36 cellular contexts compared by ENCODE assay signal in the genomic region with DNA sequence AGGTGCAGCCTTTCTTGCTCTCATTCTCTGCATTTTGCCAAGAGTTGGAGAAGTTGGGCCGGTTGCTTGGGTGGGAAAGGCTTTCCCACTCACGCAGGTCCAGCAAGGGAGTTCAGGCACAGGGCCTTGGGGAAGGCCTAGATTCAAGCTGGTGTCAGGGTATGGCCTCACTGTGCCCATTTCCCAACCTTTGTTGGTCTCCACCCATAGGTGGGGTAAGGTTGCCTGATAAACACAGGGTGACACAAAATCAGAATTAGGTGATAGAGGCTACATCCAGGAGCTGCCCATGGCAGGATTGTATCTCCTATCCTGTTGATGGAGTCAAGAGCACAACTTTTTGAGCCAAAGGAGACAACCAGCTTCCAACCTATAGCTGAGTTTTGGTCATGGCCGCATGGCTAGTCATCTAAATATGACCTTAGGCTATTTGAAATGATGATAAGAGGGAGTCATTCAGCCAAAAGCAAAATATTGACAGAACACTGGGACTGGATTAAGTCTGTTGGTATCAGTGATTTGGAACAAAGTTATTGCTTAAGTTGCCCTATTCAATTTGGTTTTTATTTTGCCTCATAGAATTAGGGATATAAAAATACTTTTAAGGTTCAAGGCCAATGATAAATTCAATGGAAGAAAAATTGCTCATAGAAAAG. TPM values are rescaled to one million over a fixed set of nuclear protein-coding genes. Genes with fewer than 3 reads are reported as not detected.
"Had no signal": no experiment of that assay in that cellular context is flagged by ENCODE, and none has a peak within 500 bp of the region (broad histone marks: within the 10 kb centered on the region; RNA-seq: fewer than 3 reads in every experiment).

No MANE protein-coding gene starts in this region.

- H3K27ac Mint-ChIP-seq: activated CD4-positive, alpha-beta memory T cell treated with anti-CD3 and anti-CD28 coated beads for 36 hours; activated CD4-positive, alpha-beta T cell treated with anti-CD3 and anti-CD28 coated beads for 36 hours; activated CD4-positive, alpha-beta T cell treated with anti-CD3 and anti-CD28 coated beads, Interleukin-2, amount 10 ng/mL, durations not matched to agents 24 days and 14 days; activated CD8-positive, alpha-beta memory T cell treated with anti-CD3 and anti-CD28 coated beads, Interleukin-2, amount 10 ng/mL, durations not matched to agents 7 days and 5 days; activated CD8-positive, alpha-beta T cell treated with anti-CD3 and anti-CD28 coated beads, Interleukin-2, amount 10 ng/mL, durations not matched to agents 7 days and 5 days; activated naive CD4-positive, alpha-beta T cell treated with anti-CD3 and anti-CD28 coated beads for 36 hours; activated naive CD4-positive, alpha-beta T cell treated with anti-CD3 and anti-CD28 coated beads, Interleukin-2, amount 50 U/mL, for 24 hours; activated naive CD8-positive, alpha-beta T cell treated with anti-CD3 and anti-CD28 coated beads for 36 hours; activated naive CD8-positive, alpha-beta T cell treated with anti-CD3 and anti-CD28 coated beads, Interleukin-2, amount 50 U/mL, for 24 hours; activated T-helper 1 cell treated with anti-CD3 and anti-CD28 coated beads, Interleukin-12 subunit alpha, Interleukin-12 subunit beta, Interleukin-2, Interleukin-4 antibody, amounts not matched to agents 30 ng/mL and 10 ng/mL and 1 ng/mL, durations not matched to agents 14 hours and 24 hours and 36 hours; activated T-helper 2 cell treated with anti-CD3 and anti-CD28 coated beads, Interferon-gamma antibody, Interleukin-2, Interleukin-4, amounts not matched to agents 10 μg/mL and 5 μg/mL and 100 μg/mL, durations not matched to agents 14 hours and 24 hours and 36 hours; endodermal cell; T-helper 17 cell had no signal

- H3K9me3 ChIP-seq: adrenal gland, body of pancreas had no signal

- H3K4me3 Mint-ChIP-seq: activated CD4-positive, alpha-beta memory T cell treated with anti-CD3 and anti-CD28 coated beads for 36 hours; activated CD4-positive, alpha-beta T cell treated with anti-CD3 and anti-CD28 coated beads for 36 hours; activated CD4-positive, alpha-beta T cell treated with anti-CD3 and anti-CD28 coated beads, Interleukin-2, amount 10 ng/mL, durations not matched to agents 24 days and 14 days; activated CD8-positive, alpha-beta memory T cell treated with anti-CD3 and anti-CD28 coated beads, Interleukin-2, amount 10 ng/mL, durations not matched to agents 7 days and 5 days; activated CD8-positive, alpha-beta T cell treated with anti-CD3 and anti-CD28 coated beads, Interleukin-2, amount 10 ng/mL, durations not matched to agents 7 days and 5 days; activated naive CD4-positive, alpha-beta T cell treated with anti-CD3 and anti-CD28 coated beads for 36 hours; activated naive CD4-positive, alpha-beta T cell treated with anti-CD3 and anti-CD28 coated beads, Interleukin-2, amount 50 U/mL, for 24 hours; activated naive CD8-positive, alpha-beta T cell treated with anti-CD3 and anti-CD28 coated beads for 36 hours; activated naive CD8-positive, alpha-beta T cell treated with anti-CD3 and anti-CD28 coated beads, Interleukin-2, amount 50 U/mL, for 24 hours; activated T-helper 1 cell treated with anti-CD3 and anti-CD28 coated beads, Interleukin-12 subunit alpha, Interleukin-12 subunit beta, Interleukin-2, Interleukin-4 antibody, amounts not matched to agents 30 ng/mL and 10 ng/mL and 1 ng/mL, durations not matched to agents 14 hours and 24 hours and 36 hours; endodermal cell; T-helper 17 cell had no signal

- H3K27ac ChIP-seq: body of pancreas had no signal

- H3K4me3 ChIP-seq: adrenal gland, body of pancreas had no signal

- DNase-seq: activated CD4-positive, alpha-beta memory T cell treated with anti-CD3 and anti-CD28 coated beads for 36 hours; activated CD4-positive, alpha-beta T cell treated with anti-CD3 and anti-CD28 coated beads for 36 hours; activated CD4-positive, alpha-beta T cell treated with anti-CD3 and anti-CD28 coated beads, Interleukin-2, amount 10 ng/mL, durations not matched to agents 24 days and 14 days; activated CD4-positive, CD25-positive, alpha-beta regulatory T cell; activated CD4-positive, CD25-positive, alpha-beta regulatory T cell treated with anti-CD3 and anti-CD28 coated beads, Interleukin-2, amount 50 U/mL, for 72 hours; activated CD8-positive, alpha-beta memory T cell treated with anti-CD3 and anti-CD28 coated beads, Interleukin-2, amount 10 ng/mL, durations not matched to agents 7 days and 5 days; activated CD8-positive, alpha-beta memory T cell treated with anti-CD3 and anti-CD28 coated beads, Interleukin-2, amount 50 U/mL, for 4 hours; activated CD8-positive, alpha-beta T cell treated with anti-CD3 and anti-CD28 coated beads, Interleukin-2, amount 10 ng/mL, durations not matched to agents 7 days and 5 days; activated effector memory CD4-positive, alpha-beta T cell treated with anti-CD3 and anti-CD28 coated beads, Interleukin-2, amount 50 U/mL, for 16 hours; activated naive CD4-positive, alpha-beta T cell treated with anti-CD3 and anti-CD28 coated beads for 36 hours; activated naive CD8-positive, alpha-beta T cell treated with anti-CD3 and anti-CD28 coated beads for 36 hours; activated naive CD8-positive, alpha-beta T cell treated with anti-CD3 and anti-CD28 coated beads, Interleukin-2, amount 50 U/mL, for 24 hours; activated T-cell treated with anti-CD3 and anti-CD28 coated beads, Interleukin-2, amount 50 U/mL, for 1 hour; activated T-cell treated with anti-CD3 and anti-CD28 coated beads, Interleukin-2, amount 50 U/mL, for 48 hours; adrenal gland; amygdala; aorta; body of pancreas; caudate nucleus; cortex of kidney; dermis blood vessel endothelial cell; effector CD8-positive, alpha-beta T cell; endodermal cell; foreskin fibroblast; head of caudate nucleus; T-helper 1 cell; T-helper 17 cell had no signal

- H3K27me3 ChIP-seq: adrenal gland, body of pancreas had no signal

- H3K4me1 Mint-ChIP-seq: activated CD8-positive, alpha-beta memory T cell treated with anti-CD3 and anti-CD28 coated beads, Interleukin-2, amount 10 ng/mL, durations not matched to agents 7 days and 5 days; activated naive CD4-positive, alpha-beta T cell treated with anti-CD3 and anti-CD28 coated beads, Interleukin-2, amount 50 U/mL, for 24 hours; activated naive CD8-positive, alpha-beta T cell treated with anti-CD3 and anti-CD28 coated beads, Interleukin-2, amount 50 U/mL, for 24 hours; endodermal cell had no signal

- FAIRE-seq: colon, frontal cortex had no signal

- H3K27me3 Mint-ChIP-seq: activated CD4-positive, alpha-beta memory T cell treated with anti-CD3 and anti-CD28 coated beads for 36 hours; activated CD4-positive, alpha-beta T cell treated with anti-CD3 and anti-CD28 coated beads for 36 hours; activated CD4-positive, alpha-beta T cell treated with anti-CD3 and anti-CD28 coated beads, Interleukin-2, amount 10 ng/mL, durations not matched to agents 24 days and 14 days; activated CD8-positive, alpha-beta memory T cell treated with anti-CD3 and anti-CD28 coated beads, Interleukin-2, amount 10 ng/mL, durations not matched to agents 7 days and 5 days; activated naive CD4-positive, alpha-beta T cell treated with anti-CD3 and anti-CD28 coated beads, Interleukin-2, amount 50 U/mL, for 24 hours; activated naive CD8-positive, alpha-beta T cell treated with anti-CD3 and anti-CD28 coated beads for 36 hours; activated naive CD8-positive, alpha-beta T cell treated with anti-CD3 and anti-CD28 coated beads, Interleukin-2, amount 50 U/mL, for 24 hours; T-helper 17 cell had no signal

- ATAC-seq: activated CD4-positive, alpha-beta T cell treated with anti-CD3 and anti-CD28 coated beads for 36 hours; activated CD8-positive, alpha-beta memory T cell treated with anti-CD3 and anti-CD28 coated beads, Interleukin-2, amount 10 ng/mL, durations not matched to agents 7 days and 5 days; activated CD8-positive, alpha-beta T cell treated with anti-CD3 and anti-CD28 coated beads, Interleukin-2, amount 10 ng/mL, durations not matched to agents 7 days and 5 days; activated naive CD8-positive, alpha-beta T cell treated with anti-CD3 and anti-CD28 coated beads, Interleukin-2, amount 50 U/mL, for 24 hours; body of pancreas; esophagus mucosa; T-helper 17 cell had no signal

- H3K9me3 Mint-ChIP-seq: activated CD4-positive, alpha-beta memory T cell treated with anti-CD3 and anti-CD28 coated beads for 36 hours; activated CD4-positive, alpha-beta T cell treated with anti-CD3 and anti-CD28 coated beads, Interleukin-2, amount 10 ng/mL, durations not matched to agents 24 days and 14 days; activated naive CD4-positive, alpha-beta T cell treated with anti-CD3 and anti-CD28 coated beads for 36 hours; activated naive CD4-positive, alpha-beta T cell treated with anti-CD3 and anti-CD28 coated beads, Interleukin-2, amount 50 U/mL, for 24 hours; activated naive CD8-positive, alpha-beta T cell treated with anti-CD3 and anti-CD28 coated beads for 36 hours; activated naive CD8-positive, alpha-beta T cell treated with anti-CD3 and anti-CD28 coated beads, Interleukin-2, amount 50 U/mL, for 24 hours; activated T-helper 1 cell treated with anti-CD3 and anti-CD28 coated beads, Interleukin-12 subunit alpha, Interleukin-12 subunit beta, Interleukin-2, Interleukin-4 antibody, amounts not matched to agents 30 ng/mL and 10 ng/mL and 1 ng/mL, durations not matched to agents 14 hours and 24 hours and 36 hours; activated T-helper 2 cell treated with anti-CD3 and anti-CD28 coated beads, Interferon-gamma antibody, Interleukin-2, Interleukin-4, amounts not matched to agents 10 μg/mL and 5 μg/mL and 100 μg/mL, durations not matched to agents 14 hours and 24 hours and 36 hours; endodermal cell had no signal

RNA-seq across cellular contexts. Expression of a gene that starts 54.0 kb away (rescaled TPM):
- total RNA-seq: activated CD4-positive, alpha-beta memory T cell treated with anti-CD3 and anti-CD28 coated beads for 36 hours; activated CD4-positive, alpha-beta T cell treated with anti-CD3 and anti-CD28 coated beads for 36 hours; activated CD4-positive, alpha-beta T cell treated with anti-CD3 and anti-CD28 coated beads, Interleukin-2, amount 10 ng/mL, durations not matched to agents 24 days and 14 days; activated CD8-positive, alpha-beta memory T cell treated with anti-CD3 and anti-CD28 coated beads for 36 hours; activated CD8-positive, alpha-beta memory T cell treated with anti-CD3 and anti-CD28 coated beads, Interleukin-2, amount 10 ng/mL, durations not matched to agents 7 days and 5 days; activated CD8-positive, alpha-beta T cell treated with anti-CD3 and anti-CD28 coated beads, Interleukin-2, amount 10 ng/mL, durations not matched to agents 7 days and 5 days; activated naive CD4-positive, alpha-beta T cell treated with anti-CD3 and anti-CD28 coated beads for 36 hours; activated naive CD8-positive, alpha-beta T cell treated with anti-CD3 and anti-CD28 coated beads for 36 hours; activated T-helper 1 cell treated with anti-CD3 and anti-CD28 coated beads, Interleukin-12 subunit alpha, Interleukin-12 subunit beta, Interleukin-2, Interleukin-4 antibody, amounts not matched to agents 30 ng/mL and 10 ng/mL and 1 ng/mL, durations not matched to agents 14 hours and 24 hours and 36 hours; activated T-helper 2 cell treated with anti-CD3 and anti-CD28 coated beads, Interferon-gamma antibody, Interleukin-2, Interleukin-4, amounts not matched to agents 10 μg/mL and 5 μg/mL and 100 μg/mL, durations not matched to agents 14 hours and 24 hours and 36 hours; adrenal gland; aorta; body of pancreas; chondrocyte; dermis blood vessel endothelial cell; endodermal cell; epithelial cell of proximal tubule; frontal cortex; T-helper 17 cell had no signal
- polyA plus RNA-seq: aorta had no signal
